8 cellular contexts compared by ENCODE assay signal in the genomic region with DNA sequence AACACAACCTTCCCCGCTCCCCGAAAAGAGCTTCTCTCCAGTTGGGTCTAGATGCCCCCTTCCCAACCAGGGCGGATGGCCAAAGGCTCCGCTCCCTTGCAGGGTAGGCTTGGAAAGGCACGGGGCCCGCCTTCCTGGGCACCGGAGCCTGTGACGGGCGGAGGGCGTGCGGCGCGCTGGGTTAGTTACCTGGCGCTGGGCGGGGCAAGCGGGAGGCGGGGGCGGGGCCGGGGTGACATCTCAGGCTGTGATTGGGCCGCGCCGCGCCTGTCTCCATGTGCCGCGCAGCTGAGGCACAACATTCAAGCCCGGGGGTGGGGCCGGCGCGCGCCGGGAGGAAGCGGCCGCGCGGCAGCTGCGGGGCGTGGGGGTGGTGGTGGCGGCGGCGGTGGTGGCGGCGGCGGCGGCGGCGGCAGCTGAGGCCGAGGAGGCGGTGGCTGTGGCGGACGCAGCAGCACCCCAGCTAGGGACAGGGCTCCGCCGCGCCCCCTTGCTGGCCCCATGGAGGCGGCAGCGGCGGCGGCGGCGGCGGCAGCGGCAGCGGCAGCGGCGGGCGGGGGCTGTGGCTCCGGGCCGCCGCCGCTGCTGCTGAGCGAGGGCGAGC. TPM values are rescaled to one million over a fixed set of nuclear protein-coding genes. Genes with fewer than 3 reads are reported as not detected.
DNase-seq lines count a peak whose midpoint lies in the region; ATAC-seq and TF ChIP-seq lines count a peak whose summit lies in the region.

TSS of gene REPS2 (plus strand) at position 298 of the 604 bp plus-strand sequence. CDS start at position 502, 204 bp downstream.

- DNase-seq in DMS153 treated with DMSO at 0.1 percent for 48 hours (lab: John Stamatoyannopoulos, UW; ENCODE audit: unreplicated experiment): peak; percentile 33
- peak; percentile 34 to 63 for DNase-seq in SHP77 (lab: John Stamatoyannopoulos, UW)
- peak; percentile 91 for DNase-seq in activated effector memory CD4-positive, alpha-beta T cell treated with anti-CD3 and anti-CD28 coated beads, Interleukin-2, amount 50 U/mL, for 16 hours
- DNase-seq in fibroblast of villous mesenchyme (ENCODE audit: low read depth): peak; percentile 48
- peak; percentile 94 for DNase-seq in nephron progenitor cell
- peak; percentile 73 for DNase-seq in stimulated activated naive CD8-positive, alpha-beta T cell treated with anti-CD3 and anti-CD28 coated beads, Interleukin-15, Interleukin-2, amounts not matched to agents 100 U/mL and 50 U/mL, for 24 hours

- no peak within 1 kb of the TSS for H3K27ac Mint-ChIP-seq in nephron progenitor cell

- no peaks in the 10 kb centered on the region for H3K79me2 ChIP-seq in KMS-11 (ENCODE audit: insufficient read depth, low read depth)

- H3K27me3 ChIP-seq in KMS-11 (ENCODE audit: insufficient read depth, low read depth): no peaks in the 10 kb centered on the region

- no peaks in the 10 kb centered on the region for H3K36me3 ChIP-seq in KMS-11 (ENCODE audit: insufficient read depth)

- ATAC-seq in GM21786 (IDR thresholded peaks at IDR 0.05; ENCODE audit: unreplicated experiment): peak; percentile 90
- ATAC-seq in stimulated activated naive CD8-positive, alpha-beta T cell treated with anti-CD3 and anti-CD28 coated beads, Interleukin-15, Interleukin-2, amounts not matched to agents 100 U/mL and 50 U/mL, for 24 hours: peak; percentile 92

- no peak within 1 kb of the TSS; the same call in 1 of the 2 replicates for H3K9ac ChIP-seq in KMS-11

- no peak within 1 kb of the TSS for H3K27ac ChIP-seq in KMS-11

- peaks cover 17% of the 10 kb centered on the region for H3K9me3 Mint-ChIP-seq in nephron progenitor cell

- H2AFZ ChIP-seq in KMS-11 (ENCODE audit: low read depth): peak within 1 kb of the TSS; percentile 78

- H3K27me3 Mint-ChIP-seq in nephron progenitor cell (ENCODE audit: low read depth, poor library complexity): peaks cover 57% of the 10 kb centered on the region

- H3K4me1 Mint-ChIP-seq in nephron progenitor cell: peaks cover 4% of the 10 kb centered on the region

- H3K36me3 Mint-ChIP-seq in nephron progenitor cell (ENCODE audit: low read depth): no peaks in the 10 kb centered on the region

- no peak within 1 kb of the TSS for H3K4me3 ChIP-seq in KMS-11 (IDR thresholded peaks at IDR 0.05; ENCODE audit: insufficient read depth, low read depth, low read length)
- peak within 1 kb of the TSS; percentile 55 for H3K4me3 ChIP-seq in fibroblast of villous mesenchyme (ENCODE audit: low read depth, low read length)

- no peaks in the 10 kb centered on the region for H4K20me1 ChIP-seq in KMS-11 (ENCODE audit: insufficient read depth)

- TF ChIP-seq CTCF in KMS-11 (conservative IDR thresholded peaks at IDR 0.05; ENCODE audit: low read depth, low read length): no peak
- no peak for TF ChIP-seq CTCF in fibroblast of villous mesenchyme (IDR thresholded peaks at IDR 0.05; ENCODE audit: insufficient read depth, low read depth, low read length)
- no peak for TF ChIP-seq CTCF in nephron progenitor cell (IDR thresholded peaks at IDR 0.05)

- peak within 1 kb of the TSS; percentile 97 for H3K4me3 Mint-ChIP-seq in nephron progenitor cell

- H3K4me1 ChIP-seq in KMS-11 (ENCODE audit: low read depth, poor library complexity, severe bottlenecking): peaks cover 15% of the 10 kb centered on the region

- peak within 1 kb of the TSS; percentile 68 for H3K4me2 ChIP-seq in KMS-11

RNA-seq across cellular contexts. Expression of gene REPS2, which starts in this region (rescaled TPM):
- 0.32 and 0.43 TPM in 2 replicates for total RNA-seq in fibroblast of villous mesenchyme

Comparison
In these comparisons a context has a peak if more than half of its experiments do, and no peak if none do; other contexts are left out.
1. Peak in DNase-seq and H3K4me3 ChIP-seq in fibroblast of villous mesenchyme; RNA of the gene not detected or under 1 TPM.
2. DNase-seq: peak in every context shown above with its lines; median percentile 94 in nephron progenitor cell; 91 in activated effector memory CD4-positive, alpha-beta T cell treated with anti-CD3 and anti-CD28 coated beads, Interleukin-2, amount 50 U/mL, for 16 hours; 73 in stimulated activated naive CD8-positive, alpha-beta T cell treated with anti-CD3 and anti-CD28 coated beads, Interleukin-15, Interleukin-2, amounts not matched to agents 100 U/mL and 50 U/mL, for 24 hours; 48 in SHP77; 48 in fibroblast of villous mesenchyme; 33 in DMS153 treated with DMSO at 0.1 percent for 48 hours.